ENCODE assay signal across 27 cellular contexts in the genomic region with DNA sequence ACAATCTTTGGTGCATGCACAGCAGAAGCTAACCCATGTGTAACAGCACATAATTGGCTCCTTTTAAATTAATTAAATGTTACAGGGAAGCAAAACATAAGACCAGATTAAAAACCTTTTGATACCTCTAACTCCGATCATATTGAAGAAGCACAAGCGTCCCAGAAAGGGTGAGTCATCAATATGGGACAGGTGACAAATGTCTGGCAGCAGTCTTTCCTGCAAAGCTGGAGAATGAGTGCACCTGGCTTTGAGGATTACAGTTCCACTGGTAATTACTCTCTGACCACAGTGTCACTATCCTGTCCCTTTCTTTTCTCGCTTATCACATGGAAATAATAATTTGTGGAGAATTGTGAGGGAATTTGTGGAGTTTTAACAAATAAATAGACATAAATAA.
DNase-seq lines count a peak whose midpoint lies in the region; TF ChIP-seq lines count a peak whose summit lies in the region.
"Had no signal": no experiment of that assay in that cellular context is flagged by ENCODE, and none has a peak within 500 bp of the region (broad histone marks: within the 10 kb centered on the region; RNA-seq: fewer than 3 reads in every experiment).

No MANE protein-coding gene starts in this region.

- POLR2A ChIA-PET in PC-9 (lab: Charles Lee; ENCODE audit: unreplicated experiment), result no interaction called here

- H3K4me2 ChIP-seq in PC-9, result peak overlapping the region; percentile 32
- H3K4me2 ChIP-seq: BLaER1 treated with 17β-estradiol and CSF1 and Interleukin-3, amounts not matched to agents 10 nM and 100 nM; hepatocyte had no signal

- no peaks in the 10 kb centered on the region for H3K36me3 ChIP-seq in PC-9 (ENCODE audit: low read depth)
- H3K36me3 ChIP-seq: BLaER1 treated with 17β-estradiol and CSF1 and Interleukin-3, amounts not matched to agents 10 nM and 100 nM; breast epithelium; gastrocnemius medialis; MG63; SJSA1 had no signal

- no peaks in the 10 kb centered on the region for H3K9me3 ChIP-seq in PC-9 (ENCODE audit: insufficient read depth, low read depth)
- H3K9me3 ChIP-seq: gastrocnemius medialis, MG63, SJSA1 had no signal

- H3K4me1 ChIP-seq in PC-9 (replicated peaks; ENCODE audit: insufficient read depth), result peaks cover 6% of the 10 kb centered on the region; the same call in 1 of the 2 replicates
- H3K4me1 ChIP-seq: BLaER1 treated with 17β-estradiol and CSF1 and Interleukin-3, amounts not matched to agents 10 nM and 100 nM; breast epithelium; gastrocnemius medialis; SJSA1 had no signal

- peaks cover 6% of the 10 kb centered on the region for H3K36me3 Mint-ChIP-seq in glutamatergic neuron (ENCODE audit: unreplicated experiment)
- H3K36me3 Mint-ChIP-seq: T-cell, type B pancreatic cell had no signal

- H3K9me2 ChIP-seq in PC-9 (ENCODE audit: insufficient read depth), result no peaks in the 10 kb centered on the region

- H3F3A ChIP-seq in PC-9 (ENCODE audit: insufficient read depth, low read depth), result no peaks in the 10 kb centered on the region

- no peak overlapping the region for H3K4me3 ChIP-seq in PC-9
- H3K4me3 ChIP-seq: BLaER1 treated with 17β-estradiol and CSF1 and Interleukin-3, amounts not matched to agents 10 nM and 100 nM; breast epithelium; gastrocnemius medialis; hepatocyte; lung; MG63; SJSA1 had no signal

- H3K27ac Mint-ChIP-seq in glutamatergic neuron (ENCODE audit: unreplicated experiment), result no peak overlapping the region
- H3K27ac Mint-ChIP-seq: activated B cell treated with CpG ODN at 0.5 μM for 24 hours; activated CD4-positive, alpha-beta T cell treated with anti-CD3 and anti-CD28 coated beads, Interleukin-2, amount 10 ng/mL, durations not matched to agents 7 days and 5 days; activated naive CD8-positive, alpha-beta T cell; nephron; T-cell; type B pancreatic cell had no signal

- TF ChIP-seq CTCF in PC-9 (conservative IDR thresholded peaks at IDR 0.05), result no peak
- no peak for TF ChIP-seq CTCF in glutamatergic neuron (IDR thresholded peaks at IDR 0.05; ENCODE audit: partially characterized antibody, unreplicated experiment)

- no peaks in the 10 kb centered on the region for H3K27me3 Mint-ChIP-seq in glutamatergic neuron (ENCODE audit: unreplicated experiment)
- H3K27me3 Mint-ChIP-seq: activated CD4-positive, alpha-beta T cell treated with anti-CD3 and anti-CD28 coated beads, Interleukin-2, amount 10 ng/mL, durations not matched to agents 7 days and 5 days; activated naive CD8-positive, alpha-beta T cell; type B pancreatic cell had no signal

- intact Hi-C loops in PC-9 (cut with micrococcal nuclease; ENCODE audit: unreplicated experiment), result no loop called here

- H3K4me3 Mint-ChIP-seq in glutamatergic neuron (ENCODE audit: unreplicated experiment), result no peak overlapping the region
- H3K4me3 Mint-ChIP-seq: activated B cell treated with CpG ODN at 0.5 μM for 24 hours; activated CD4-positive, alpha-beta T cell treated with anti-CD3 and anti-CD28 coated beads, Interleukin-2, amount 10 ng/mL, durations not matched to agents 7 days and 5 days; activated naive CD8-positive, alpha-beta T cell; nephron; T-cell; type B pancreatic cell had no signal

- H4K20me1 ChIP-seq in PC-9 (ENCODE audit: insufficient read depth), result no peaks in the 10 kb centered on the region
- H4K20me1 ChIP-seq: BLaER1 treated with 17β-estradiol and CSF1 and Interleukin-3, amounts not matched to agents 10 nM and 100 nM had no signal

- H3K27me3 ChIP-seq in PC-9 (ENCODE audit: insufficient read depth, low read depth), result no peaks in the 10 kb centered on the region
- H3K27me3 ChIP-seq: breast epithelium, gastrocnemius medialis, hepatocyte, MG63, SJSA1 had no signal

- H3K79me2 ChIP-seq in PC-9 (ENCODE audit: low read depth), result no peaks in the 10 kb centered on the region
- H3K79me2 ChIP-seq: hepatocyte had no signal

- H3K27ac ChIP-seq in PC-9, result no peak overlapping the region
- H3K27ac ChIP-seq: BLaER1 treated with 17β-estradiol and CSF1 and Interleukin-3, amounts not matched to agents 10 nM and 100 nM; breast epithelium; gastrocnemius medialis; hepatocyte; HL-60; SJSA1 had no signal

- DNase-seq in NCI-H82 (lab: John Stamatoyannopoulos, UW) (peak; percentile 11), NCI-H82 treated with DMSO at 0.1 percent for 48 hours (lab: John Stamatoyannopoulos, UW; ENCODE audit: unreplicated experiment) (no peak), NCI-H2107 (lab: John Stamatoyannopoulos, UW) (peak; percentile 9), PC-9 (peak in 1 of 2 experiments; percentile 49), glutamatergic neuron (no peak), T1000 (lab: John Stamatoyannopoulos, UW) (no peak), NCI-H187 (lab: John Stamatoyannopoulos, UW) (no peak)
- DNase-seq in activated naive CD4-positive, alpha-beta T cell (lab: John Stamatoyannopoulos, UW), result no peak
- DNase-seq: activated B cell treated with CpG ODN at 0.5 μM for 24 hours; activated CD4-positive, alpha-beta T cell treated with anti-CD3 and anti-CD28 coated beads, Interleukin-2, amount 10 ng/mL, durations not matched to agents 7 days and 5 days; activated effector memory CD4-positive, alpha-beta T cell treated with Interleukin-2 at 50 U/mL for 16 hours; anterior cingulate cortex; gastrocnemius medialis; HCEC 1CT; KG1; MG63; stimulated activated CD4-positive, alpha-beta T cell treated with anti-CD3 and anti-CD28 coated beads, Interleukin-4, amount 100 ng/mL, for 24 hours; T-cell had no signal

- CTCF ChIA-PET in PC-9 (lab: Charles Lee), result no interaction called here

- no peak overlapping the region for H2AFZ ChIP-seq in PC-9
- H2AFZ ChIP-seq: hepatocyte had no signal

- BruUV-seq in PC-9 (replicated peaks; lab: Mats Ljungman, UMichigan), result no TSS peak

- H3K4me1 Mint-ChIP-seq in glutamatergic neuron (ENCODE audit: low read depth, unreplicated experiment), result no peaks in the 10 kb centered on the region
- H3K4me1 Mint-ChIP-seq: activated B cell treated with CpG ODN at 0.5 μM for 24 hours; activated CD4-positive, alpha-beta T cell treated with anti-CD3 and anti-CD28 coated beads, Interleukin-2, amount 10 ng/mL, durations not matched to agents 7 days and 5 days; nephron; T-cell had no signal

- H3K9me3 Mint-ChIP-seq in glutamatergic neuron (ENCODE audit: unreplicated experiment), result peaks cover 3% of the 10 kb centered on the region

Comparison
In these comparisons a context has a peak if more than half of its experiments do, and no peak if none do; other contexts are left out.
1. DNase-seq: peak in NCI-H82 (single experiment) and NCI-H2107 (single experiment); none in NCI-H82 treated with DMSO at 0.1 percent for 48 hours (single experiment), glutamatergic neuron (single experiment), T1000 (single experiment), NCI-H187 (0 of 2) and activated naive CD4-positive, alpha-beta T cell (0 of 4).